Comparison of ENCODE assay signal across 1 cellular context in genomic region chr1:53511323-53511932, GRCh38.
TF ChIP-seq lines count a peak whose summit lies in the region.

No MANE protein-coding gene starts in this region.

TF ChIP-seq in SK-N-SH treated with all-trans-retinoic acid at 6 μM for 48 hours, 23 proteins besides CTCF, POLR2A, EP300 and RAD21 (continued from another document):
- no peak for TF ChIP-seq POU6F1 (CRISPR knock-in tag; IDR thresholded peaks at IDR 0.05; ENCODE audit: borderline replicate concordance, low read depth)
- TF ChIP-seq TCF4 (CRISPR knock-in tag; IDR thresholded peaks at IDR 0.05; ENCODE audit: borderline replicate concordance), result no peak
- TF ChIP-seq CSRNP3 (CRISPR knock-in tag; IDR thresholded peaks at IDR 0.05), result no peak
- TF ChIP-seq ZNF70 (CRISPR knock-in tag; IDR thresholded peaks at IDR 0.05), result no peak
- TF ChIP-seq RARB (CRISPR knock-in tag; IDR thresholded peaks at IDR 0.05), result no peak
- TF ChIP-seq CREB5 (CRISPR knock-in tag; IDR thresholded peaks at IDR 0.05; ENCODE audit: low read depth), result no peak
- TF ChIP-seq OSR1 (CRISPR knock-in tag; IDR thresholded peaks at IDR 0.05), result no peak
- TF ChIP-seq ISL1 (CRISPR knock-in tag; IDR thresholded peaks at IDR 0.05), result no peak
- TF ChIP-seq PPARA (CRISPR knock-in tag; IDR thresholded peaks at IDR 0.05; ENCODE audit: borderline replicate concordance), result no peak
- TF ChIP-seq CSDC2 (CRISPR knock-in tag; IDR thresholded peaks at IDR 0.05), result no peak
- no peak for TF ChIP-seq ZC3H10 (CRISPR knock-in tag; IDR thresholded peaks at IDR 0.05)
